Comparison of ENCODE assay signal across 12 cellular contexts in genomic region chr11:47189100-47189834, GRCh38. TPM values are rescaled to one million over a fixed set of nuclear protein-coding genes. Genes with fewer than 3 reads are reported as not detected.
DNase-seq lines count a peak whose midpoint lies in the region; TF ChIP-seq lines count a peak whose summit lies in the region.
"Had no signal": no experiment of that assay in that cellular context is flagged by ENCODE, and none has a peak within 500 bp of the region (broad histone marks: within the 10 kb centered on the region; RNA-seq: fewer than 3 reads in every experiment).

No MANE protein-coding gene starts in this region.

- peak; percentile 26 for DNase-seq in ACHN
- no peak for DNase-seq in chondrocyte (ENCODE audit: low spot score)
- DNase-seq in progenitor cell of endocrine pancreas (ENCODE audit: low spot score, unreplicated experiment), result no peak
- DNase-seq in NCI-H2081 treated with DMSO at 0.1 percent for 48 hours (lab: John Stamatoyannopoulos, UW), result no peak
- DNase-seq in ecto neural progenitor cell (ENCODE audit: low spot score), result no peak
- no peak for DNase-seq in DMS153 (lab: John Stamatoyannopoulos, UW)
- DNase-seq: activated naive CD8-positive, alpha-beta T cell treated with anti-CD3 and anti-CD28 coated beads, Interleukin-2, amount 10 ng/mL, durations not matched to agents 7 days and 5 days; COR-L47; NCI-H2081; stimulated activated CD4-positive, alpha-beta T cell treated with anti-CD3 and anti-CD28 coated beads, Interleukin-4, amount 100 ng/mL, for 1 hour had no signal

- H3K36me3 Mint-ChIP-seq in chondrocyte (ENCODE audit: low read depth) (no peaks in the 10 kb centered on the region), progenitor cell of endocrine pancreas (ENCODE audit: insufficient read depth) (no peaks in the 10 kb centered on the region)
- H3K36me3 Mint-ChIP-seq: activated naive CD8-positive, alpha-beta T cell treated with anti-CD3 and anti-CD28 coated beads, Interleukin-2, amount 10 ng/mL, durations not matched to agents 7 days and 5 days had no signal

- H3K4me1 Mint-ChIP-seq in chondrocyte (ENCODE audit: low read depth), result peaks cover 52% of the 10 kb centered on the region
- peaks cover 17% of the 10 kb centered on the region for H3K4me1 Mint-ChIP-seq in progenitor cell of endocrine pancreas (ENCODE audit: low read depth)

- TF ChIP-seq RAD21 in Ishikawa (IDR thresholded peaks at IDR 0.05; ENCODE audit: low read depth), result no peak

- TF ChIP-seq CTCF in chondrocyte (IDR thresholded peaks at IDR 0.05) (no peak), progenitor cell of endocrine pancreas (IDR thresholded peaks at IDR 0.05; ENCODE audit: unreplicated experiment) (no peak)

- H3K4me3 ChIP-seq in mesodermal cell (ENCODE audit: extremely low read depth, insufficient read depth, low read length, poor library complexity, severe bottlenecking), result no peak overlapping the region

- H3K9me3 Mint-ChIP-seq in chondrocyte (ENCODE audit: low read depth) (no peaks in the 10 kb centered on the region), progenitor cell of endocrine pancreas (ENCODE audit: low read depth) (no peaks in the 10 kb centered on the region)
- H3K9me3 Mint-ChIP-seq: activated naive CD8-positive, alpha-beta T cell treated with anti-CD3 and anti-CD28 coated beads, Interleukin-2, amount 10 ng/mL, durations not matched to agents 7 days and 5 days had no signal

- peak overlapping the region; percentile 72 for H3K27ac Mint-ChIP-seq in chondrocyte (ENCODE audit: unreplicated experiment)
- H3K27ac Mint-ChIP-seq in progenitor cell of endocrine pancreas, result no peak overlapping the region
- H3K27ac Mint-ChIP-seq: activated naive CD8-positive, alpha-beta T cell treated with anti-CD3 and anti-CD28 coated beads, Interleukin-2, amount 10 ng/mL, durations not matched to agents 7 days and 5 days had no signal

- H3K27me3 Mint-ChIP-seq in chondrocyte (ENCODE audit: low read depth) (no peaks in the 10 kb centered on the region), progenitor cell of endocrine pancreas (peaks cover 3% of the 10 kb centered on the region)

- H3K27ac ChIP-seq in mesodermal cell (ENCODE audit: low read depth, low read length, severe bottlenecking), result peak overlapping the region; percentile 54

- TF ChIP-seq EP300 in Ishikawa (IDR thresholded peaks at IDR 0.05; ENCODE audit: borderline replicate concordance), result no peak

- WGBS in mesodermal cell (ENCODE audit: insufficient coverage in 2 of 2), 2 experiments, result 83 to 91% methylated on average over 10 of the region's 11 CpGs

- H3K4me3 Mint-ChIP-seq in chondrocyte (ENCODE audit: unreplicated experiment) (no peak overlapping the region), progenitor cell of endocrine pancreas (ENCODE audit: low read depth) (no peak overlapping the region)
- H3K4me3 Mint-ChIP-seq: activated naive CD8-positive, alpha-beta T cell treated with anti-CD3 and anti-CD28 coated beads, Interleukin-2, amount 10 ng/mL, durations not matched to agents 7 days and 5 days had no signal

- no peaks in the 10 kb centered on the region for H3K9me3 ChIP-seq in mesodermal cell (ENCODE audit: control insufficient read depth, low read length)

- H3K36me3 ChIP-seq in mesodermal cell (ENCODE audit: control insufficient read depth, insufficient read depth, low read length), result no peaks in the 10 kb centered on the region

- in situ Hi-C loops in ACHN (cut with HindIII; ENCODE audit: low pct_ligation_motif_present, low pct_unique_long_range_greater_than_20kb, low sequenced_read_pairs), result no loop called here

- H3K4me1 ChIP-seq in mesodermal cell (ENCODE audit: control insufficient read depth, insufficient read depth, low read length, poor library complexity, severe bottlenecking), result peaks cover 20% of the 10 kb centered on the region

TF ChIP-seq in Ishikawa, 13 proteins besides CTCF, POLR2A, EP300 and RAD21:
- TF ChIP-seq USF1 (IDR thresholded peaks at IDR 0.05), result peak; percentile 69
- TF ChIP-seq TCF12 (IDR thresholded peaks at IDR 0.05; ENCODE audit: low read depth), result no peak

RNA-seq across cellular contexts. Expression of gene PACSIN3, which starts 3.0 kb away (rescaled TPM):
- total RNA-seq in chondrocyte, result 45.0 to 69.4 TPM (median 65.3 TPM) in 3 replicates
- polyA plus RNA-seq in mesodermal cell (2013, experiment 1 of 2), result 41.8 TPM
- 39.0 TPM for polyA plus RNA-seq in mesodermal cell (2013, experiment 2 of 2)
- total RNA-seq in progenitor cell of endocrine pancreas, result 54.1 and 59.6 TPM in 2 replicates

RNA-seq across cellular contexts. Expression of gene ARFGAP2, which starts 12.6 kb away (rescaled TPM):
- total RNA-seq in chondrocyte (48.4 to 55.6 TPM (median 51.1 TPM) in 3 replicates), progenitor cell of endocrine pancreas (109 and 112 TPM in 2 replicates)
- polyA plus RNA-seq in mesodermal cell (2013, experiment 1 of 2), result 43.9 TPM
- 48.0 TPM for polyA plus RNA-seq in mesodermal cell (2013, experiment 2 of 2)

RNA-seq across cellular contexts. Expression of gene DDB2, which starts 25.5 kb away (rescaled TPM):
- total RNA-seq in chondrocyte (45.0 to 51.3 TPM (median 49.1 TPM) in 3 replicates), progenitor cell of endocrine pancreas (31.4 and 32.0 TPM in 2 replicates)
- polyA plus RNA-seq in mesodermal cell (2013, experiment 1 of 2), result 114 TPM
- polyA plus RNA-seq in mesodermal cell (2013, experiment 2 of 2), result 85.5 TPM

RNA-seq across cellular contexts. Expression of gene ACP2, which starts 59.3 kb away (rescaled TPM):
- total RNA-seq in chondrocyte, result 35.3 to 54.5 TPM (median 36.1 TPM) in 3 replicates
- polyA plus RNA-seq in mesodermal cell (2013, experiment 1 of 2), result 29.3 TPM
- 26.2 TPM for polyA plus RNA-seq in mesodermal cell (2013, experiment 2 of 2)
- 58.1 and 60.2 TPM in 2 replicates for total RNA-seq in progenitor cell of endocrine pancreas
